13 cellular contexts compared by ENCODE assay signal in genomic region chr1:201562659-201563405, GRCh38. TPM values are rescaled to one million over a fixed set of nuclear protein-coding genes. Genes with fewer than 3 reads are reported as not detected.
A peak's percentile ranks its signal among the peaks of the same experiment; 100 is the strongest.
DNase-seq lines count a peak whose midpoint lies in the region; ATAC-seq and TF ChIP-seq lines count a peak whose summit lies in the region.
"Had no signal": no experiment of that assay in that cellular context is flagged by ENCODE, and none has a peak within 500 bp of the region (broad histone marks: within the 10 kb centered on the region; RNA-seq: fewer than 3 reads in every experiment).

No MANE protein-coding gene starts in this region.

- H3K9me3 ChIP-seq in tibial nerve (no peaks in the 10 kb centered on the region), BE2C (no peaks in the 10 kb centered on the region)

- no peak for TF ChIP-seq POLR2A in tibial nerve (IDR thresholded peaks at IDR 0.05)

- peak overlapping the region; percentile 88 for H3K27ac Mint-ChIP-seq in chondrocyte (ENCODE audit: unreplicated experiment)
- H3K27ac Mint-ChIP-seq: activated naive CD4-positive, alpha-beta T cell treated with anti-CD3 and anti-CD28 coated beads, Interleukin-2, amount 10 ng/mL, durations not matched to agents 7 days and 5 days had no signal

- H3K36me3 Mint-ChIP-seq in chondrocyte (ENCODE audit: low read depth), result no peaks in the 10 kb centered on the region
- H3K36me3 Mint-ChIP-seq: activated naive CD4-positive, alpha-beta T cell treated with anti-CD3 and anti-CD28 coated beads, Interleukin-2, amount 10 ng/mL, durations not matched to agents 7 days and 5 days had no signal

- no peak for TF ChIP-seq CTCF in chondrocyte (IDR thresholded peaks at IDR 0.05)
- TF ChIP-seq CTCF in tibial nerve (IDR thresholded peaks at IDR 0.05), result no peak
- TF ChIP-seq CTCF in BE2C (IDR thresholded peaks at IDR 0.05; ENCODE audit: low read depth, low read length), result no peak

- H3K4me1 ChIP-seq in tibial nerve (peaks cover 0 to 89% (median 42%) of the 10 kb centered on the region in 4 donors), BE2C (peaks cover 20% of the 10 kb centered on the region)

- no peaks in the 10 kb centered on the region for H3K27me3 Mint-ChIP-seq in chondrocyte (ENCODE audit: low read depth)

- H3K9me3 Mint-ChIP-seq in chondrocyte (ENCODE audit: low read depth), result no peaks in the 10 kb centered on the region
- H3K9me3 Mint-ChIP-seq: activated naive CD4-positive, alpha-beta T cell treated with anti-CD3 and anti-CD28 coated beads, Interleukin-2, amount 10 ng/mL, durations not matched to agents 7 days and 5 days had no signal

- WGBS in tibial nerve, 2 donors, result 62 to 67% methylated on average over 18 of the region's 18 CpGs

- peak overlapping the region; percentile 27 to 70 (median 44) for H3K27ac ChIP-seq in tibial nerve

- TF ChIP-seq EP300 in tibial nerve (IDR thresholded peaks at IDR 0.05), result no peak

- H3K36me3 ChIP-seq in tibial nerve (no peaks in the 10 kb centered on the region), BE2C (no peaks in the 10 kb centered on the region; the same call in 1 of the 2 replicates)

- no peak overlapping the region for H3K4me3 ChIP-seq in tibial nerve
- no peak overlapping the region for H3K4me3 ChIP-seq in BE2C (ENCODE audit: low read depth, low read length)

- peak; percentile 86 for DNase-seq in HS-27A (ENCODE audit: low read depth)
- no peak for DNase-seq in chondrocyte (ENCODE audit: low spot score)
- peak; percentile 36 for DNase-seq in kidney tubule cell (ENCODE audit: low spot score)
- DNase-seq in tibial nerve (ENCODE audit: low spot score in 2 of 2), result no peak
- DNase-seq in BE2C, result no peak
- DNase-seq in stimulated activated CD4-positive, alpha-beta T cell treated with anti-CD3 and anti-CD28 coated beads, Interleukin-4, amount 100 ng/mL, for 24 hours, result no peak
- DNase-seq: activated naive CD4-positive, alpha-beta T cell treated with anti-CD3 and anti-CD28 coated beads, Interleukin-2, amount 10 ng/mL, durations not matched to agents 7 days and 5 days; DMS79 treated with DMSO at 0.1 percent for 48 hours; Karpas-422; NK-92 treated with Interleukin-12 subunit alpha and Interleukin-12 subunit beta, amount 100 ng/mL, for 24 hours; stimulated activated CD4-positive, alpha-beta T cell treated with anti-CD3 and anti-CD28 coated beads, Interleukin-2, amount 100 ng/mL, for 24 hours had no signal

- ATAC-seq in HG03565 (IDR thresholded peaks at IDR 0.05; ENCODE audit: unreplicated experiment), result no peak
- no peak for ATAC-seq in GM18502 (IDR thresholded peaks at IDR 0.05; ENCODE audit: poor library complexity, unreplicated experiment)

- H3K27me3 ChIP-seq in tibial nerve (no peaks in the 10 kb centered on the region), BE2C (no peaks in the 10 kb centered on the region)

- peaks cover 70% of the 10 kb centered on the region for H3K4me1 Mint-ChIP-seq in chondrocyte (ENCODE audit: low read depth)

- peak overlapping the region; percentile 3 for H3K4me3 Mint-ChIP-seq in chondrocyte (ENCODE audit: unreplicated experiment)
- H3K4me3 Mint-ChIP-seq: activated naive CD4-positive, alpha-beta T cell treated with anti-CD3 and anti-CD28 coated beads, Interleukin-2, amount 10 ng/mL, durations not matched to agents 7 days and 5 days had no signal

RNA-seq across cellular contexts. Expression of gene NAV1, which starts 23.9 kb away (rescaled TPM):
- total RNA-seq in chondrocyte (201 to 294 TPM (median 211 TPM) in 3 replicates), tibial nerve (10 to 100 TPM; 22.9 to 49.2 (median 34.2) TPM)
- 41.3 TPM for polyA plus RNA-seq in BE2C (2012; ENCODE audit: insufficient read depth, insufficient read length, low read depth)

RNA-seq across cellular contexts. Expression of gene CSRP1, which starts 55.9 kb away (rescaled TPM):
- total RNA-seq in chondrocyte, result 1.3 to 7.1 TPM (median 5.9 TPM) in 3 replicates
- total RNA-seq in tibial nerve, result 1,000 to 10,000 TPM in 3 of 4 donors, 100 to 1,000 TPM in 1; 548 to 1,751 (median 1,444) TPM
- 78.3 TPM for polyA plus RNA-seq in BE2C (2012; ENCODE audit: insufficient read depth, insufficient read length, low read depth)

Comparison
In these comparisons a context has a peak if more than half of its experiments do, and no peak if none do; other contexts are left out.
1. DNase-seq: peak in HS-27A (single experiment) and kidney tubule cell (single experiment); none in chondrocyte (single experiment), tibial nerve (0 of 2), BE2C (single experiment) and stimulated activated CD4-positive, alpha-beta T cell treated with anti-CD3 and anti-CD28 coated beads, Interleukin-4, amount 100 ng/mL, for 24 hours (single experiment).
2. RNA of gene CSRP1, which starts 55.9 kb away (total RNA-seq): 548 to 1,751 TPM in tibial nerve; 1.3 to 7.1 TPM in chondrocyte; every median in the first group is over 10 times any median in the second.